19 cellular contexts compared by ENCODE assay signal in the genomic region with DNA sequence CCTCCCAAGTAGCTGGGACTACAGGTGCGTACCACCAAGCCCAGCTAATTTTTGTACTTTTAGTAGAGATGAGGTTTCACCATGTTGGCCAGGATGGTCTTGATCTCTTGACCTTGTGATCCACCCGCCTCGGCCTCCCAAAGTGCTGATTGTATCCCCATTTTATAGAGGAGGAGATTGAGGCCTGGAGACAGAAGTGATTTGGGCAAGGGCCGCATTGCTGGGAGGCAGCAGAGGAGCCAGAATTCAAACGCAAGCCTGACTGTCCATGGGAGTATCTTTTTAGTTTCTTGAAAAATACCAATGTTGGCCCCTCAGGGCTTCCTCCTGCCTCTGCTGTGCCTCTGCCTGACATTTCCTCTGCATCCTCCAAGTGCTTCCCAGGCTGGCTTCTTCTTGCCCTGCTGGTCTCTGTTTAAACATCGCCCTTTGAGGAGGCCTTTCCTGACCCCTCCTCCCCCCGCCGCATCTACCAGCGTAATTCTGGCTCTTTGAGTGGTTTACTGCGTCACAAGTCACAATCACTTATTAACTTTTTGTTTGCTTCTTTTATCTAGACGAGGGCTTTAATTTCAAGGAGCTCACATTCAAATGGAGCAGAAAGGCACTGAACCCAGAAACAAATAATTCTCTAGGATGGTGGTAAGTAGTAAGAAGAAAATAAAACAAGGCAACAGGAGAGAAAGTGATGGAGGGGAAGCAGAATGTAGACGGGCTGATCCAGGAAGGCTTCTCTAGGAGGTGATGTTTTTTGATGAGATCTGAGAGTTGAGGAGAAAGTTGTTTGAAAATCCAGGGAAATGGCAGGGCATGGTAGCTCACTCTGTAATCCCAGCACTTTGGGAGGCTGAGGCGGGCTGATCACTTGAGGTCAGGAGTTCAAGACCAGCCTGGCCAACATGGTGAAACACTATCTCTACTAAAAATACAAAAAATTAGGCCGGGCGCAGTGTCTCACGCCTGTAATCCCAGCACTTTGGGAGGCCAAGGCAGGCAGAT.
DNase-seq lines count a peak whose midpoint lies in the region; ATAC-seq, FAIRE-seq and TF ChIP-seq lines count a peak whose summit lies in the region.
"Had no signal": no experiment of that assay in that cellular context is flagged by ENCODE, and none has a peak within 500 bp of the region (broad histone marks: within the 10 kb centered on the region; RNA-seq: fewer than 3 reads in every experiment).

No MANE protein-coding gene starts in this region.

- WGBS in HepG2 (ENCODE audit: low lambda C conversion rate) = 25% methylated on average over 16 of the region's 16 CpGs

- H3K9me3 ChIP-seq in HepG2 (ENCODE audit: low read length) (no peaks in the 10 kb centered on the region), vagina (no peaks in the 10 kb centered on the region), breast epithelium (no peaks in the 10 kb centered on the region)
- H3K9me3 ChIP-seq: SJSA1 had no signal

- TF ChIP-seq EP300 in HepG2 (IDR thresholded peaks at IDR 0.05; ENCODE audit: low read depth in 2 of 2, low read length in 2 of 2) (no peak), HepG2 (CRISPR knock-in tag; IDR thresholded peaks at IDR 0.05; ENCODE audit: borderline replicate concordance) (no peak)

- H3K4me1 Mint-ChIP-seq in brain = peaks cover 31% of the 10 kb centered on the region
- H3K4me1 Mint-ChIP-seq: central memory CD8-positive, alpha-beta T cell had no signal

- no peaks in the 10 kb centered on the region for H3K36me3 Mint-ChIP-seq in brain

- no peak for TF ChIP-seq RAD21 in HepG2 (CRISPR knock-in tag; IDR thresholded peaks at IDR 0.05)

- peak overlapping the region in 1 of 5 experiments; percentile 9 for H3K4me3 Mint-ChIP-seq in brain
- H3K4me3 Mint-ChIP-seq: central memory CD8-positive, alpha-beta T cell had no signal

- CTCF ChIA-PET in HepG2 (lab: Yijun Ruan, JAX; ENCODE audit: low intra/inter-chr PET ratio, low total read pairs) = no interaction called here

- 0 out of 5 replicates have a peak, but pooled peaks cover 0 to 2% of the 10 kb centered on the region in 2 experiments for H3K27me3 ChIP-seq in HepG2 (ENCODE audit: control insufficient read depth in 1 of 2, insufficient read depth in 2 of 2, low read length in 2 of 2)
- H3K27me3 ChIP-seq in vagina = no peaks in the 10 kb centered on the region
- H3K27me3 ChIP-seq in breast epithelium = no peaks in the 10 kb centered on the region
- H3K27me3 ChIP-seq: SJSA1 had no signal

- no peak overlapping the region for H2AFZ ChIP-seq in HepG2 (ENCODE audit: low read length)

- intact Hi-C loops in HepG2 (cut with micrococcal nuclease; ENCODE audit: unreplicated experiment) (no loop called here), vagina (cut with DNase I) (no loop called here), posterior cingulate gyrus (cut with DNase I) (no loop called here), breast epithelium (cut with DNase I; ENCODE audit: low total_unique reads) (no loop called here)

- peaks cover 16% of the 10 kb centered on the region; the same call in 1 of the 2 replicates for H3K4me1 ChIP-seq in HepG2 (ENCODE audit: insufficient read depth, low read length)
- H3K4me1 ChIP-seq in vagina = peaks cover 7% of the 10 kb centered on the region
- H3K4me1 ChIP-seq in breast epithelium = no peaks in the 10 kb centered on the region

- no peaks in the 10 kb centered on the region for H4K20me1 ChIP-seq in HepG2 (ENCODE audit: insufficient read depth, low read length)

- peaks cover 8% of the 10 kb centered on the region for H3K27me3 Mint-ChIP-seq in brain

- H3K9me3 Mint-ChIP-seq in brain = peaks cover 0 to 3% (median 0%) of the 10 kb centered on the region in 5 experiments
- H3K9me3 Mint-ChIP-seq: central memory CD8-positive, alpha-beta T cell had no signal

- TF ChIP-seq CTCF in brain (conservative IDR thresholded peaks at IDR 0.05) = no peak
- TF ChIP-seq CTCF in HepG2 (CRISPR knock-in tag; IDR thresholded peaks at IDR 0.05) = no peak
- no peak for TF ChIP-seq CTCF in vagina (IDR thresholded peaks at IDR 0.05)
- no peak for TF ChIP-seq CTCF in breast epithelium (IDR thresholded peaks at IDR 0.05)

- no peak overlapping the region for H3K9ac ChIP-seq in HepG2 (ENCODE audit: insufficient read depth, low read depth, low read length)

- TF ChIP-seq POLR2A in HepG2 (IDR thresholded peaks at IDR 0.05; ENCODE audit: insufficient read depth in 1 of 2, low read depth in 2 of 2, low read length in 2 of 2) (no peak), vagina (IDR thresholded peaks at IDR 0.05) (no peak), breast epithelium (IDR thresholded peaks at IDR 0.05) (no peak), GM12891 (IDR thresholded peaks at IDR 0.05; ENCODE audit: low read depth, low read length) (no peak)

- H3K79me2 ChIP-seq in HepG2 (ENCODE audit: insufficient read depth, low read length) = no peaks in the 10 kb centered on the region

- POLR2A ChIA-PET in HepG2 (lab: Yijun Ruan, JAX) = no interaction called here

- no peak overlapping the region for H3K4me2 ChIP-seq in HepG2 (ENCODE audit: low read depth, low read length)

- ATAC-seq in HepG2 = no peak

- no TSS peak for BruUV-seq in HepG2 (replicated peaks; lab: Mats Ljungman, UMichigan)

- H3K36me3 ChIP-seq in HepG2 (replicated peaks in 1 of 2; ENCODE audit: control insufficient read depth in 1 of 2, insufficient read depth in 2 of 2, low read length in 2 of 2) (no peaks in the 10 kb centered on the region), vagina (no peaks in the 10 kb centered on the region), breast epithelium (no peaks in the 10 kb centered on the region)
- H3K36me3 ChIP-seq: SJSA1 had no signal

- peak; percentile 86 for DNase-seq in ELF-1 (ENCODE audit: low read depth, low spot score)
- no peak for DNase-seq in HepG2 (ENCODE audit: low spot score)
- peak; percentile 96 for DNase-seq in renal cortical epithelial cell (ENCODE audit: low read depth)
- DNase-seq in vagina (ENCODE audit: extremely low spot score in 2 of 2) = no peak
- DNase-seq in posterior cingulate gyrus = no peak
- DNase-seq in breast epithelium (ENCODE audit: low spot score in 2 of 2) = no peak
- no peak for DNase-seq in GM12891 (ENCODE audit: insufficient read length, low spot score)
- DNase-seq: activated CD4-positive, alpha-beta T cell treated with anti-CD3 and anti-CD28 coated beads, Interleukin-2, amount 50 U/mL, for 4 hours; activated T-cell treated with anti-CD3 and anti-CD28 coated beads, Interleukin-2, amount 50 U/mL, for 48 hours; H7; head of caudate nucleus; NCI-H2171; NK-92 treated with Interleukin-12 subunit alpha and Interleukin-12 subunit beta, amount 100 ng/mL, for 24 hours; stimulated activated CD4-positive, alpha-beta T cell treated with anti-CD3 and anti-CD28 coated beads, Interleukin-4, amount 100 ng/mL, for 24 hours had no signal

- H3K27ac ChIP-seq in HepG2 (ENCODE audit: extremely low read length, insufficient read depth, low read length) (no peak overlapping the region), vagina (no peak overlapping the region), breast epithelium (no peak overlapping the region)
- H3K27ac ChIP-seq: SJSA1 had no signal

- H3K4me3 ChIP-seq in HepG2 (replicated peaks in 1 of 3; ENCODE audit: insufficient read depth in 1 of 3, low read depth in 2 of 3, low read length in 3 of 3) (no peak overlapping the region), vagina (no peak overlapping the region), breast epithelium (no peak overlapping the region)
- H3K4me3 ChIP-seq: SJSA1 had no signal

- FAIRE-seq in HepG2 (lab: Jason Lieb, UNC) = no peak
- FAIRE-seq in GM12891 (lab: Jason Lieb, UNC) = no peak
- FAIRE-seq: islet of Langerhans, urothelium cell line had no signal

- in situ Hi-C loops in HepG2 (cut with HindIII; ENCODE audit: extremely low pct_ligation_motif_present, low pct_unique_long_range_greater_than_20kb) = no loop called here

- H3K27ac Mint-ChIP-seq in brain = peak overlapping the region in 3 of 5 experiments; percentile 5 to 76 (median 57)

TF ChIP-seq in HepG2, 621 proteins besides CTCF, POLR2A, EP300 and RAD21 (continues in another document):
- no peak for TF ChIP-seq PITX1 (CRISPR knock-in tag; IDR thresholded peaks at IDR 0.05)
- no peak for TF ChIP-seq EED (CRISPR knock-in tag; IDR thresholded peaks at IDR 0.05)
- TF ChIP-seq ZSCAN30 (CRISPR knock-in tag; IDR thresholded peaks at IDR 0.05) = no peak
- peak; percentile 43; the same call in 1 of the 2 replicates for TF ChIP-seq ZNF629 (CRISPR knock-in tag; conservative IDR thresholded peaks at IDR 0.05)
- TF ChIP-seq GATA4 (IDR thresholded peaks at IDR 0.05; ENCODE audit: borderline replicate concordance, low read depth) = no peak

TF ChIP-seq in GM12891, 5 proteins besides CTCF, POLR2A, EP300 and RAD21:
- TF ChIP-seq PAX5 (IDR thresholded peaks at IDR 0.05; ENCODE audit: insufficient read depth, low read length, severe bottlenecking) (no peak), TAF1 (IDR thresholded peaks at IDR 0.05; ENCODE audit: low read depth, low read length) (no peak), POLR2AphosphoS5 (IDR thresholded peaks at IDR 0.05; ENCODE audit: low read depth, low read length) (no peak)

Comparison
In these comparisons a context has a peak if more than half of its experiments do, and no peak if none do; other contexts are left out.
1. DNase-seq: peak in ELF-1 (single experiment) and renal cortical epithelial cell (single experiment); none in HepG2 (single experiment), vagina (0 of 2), posterior cingulate gyrus (0 of 10), breast epithelium (0 of 2) and GM12891 (single experiment).